Comparison of ENCODE assay signal across 9 cellular contexts in the genomic region with DNA sequence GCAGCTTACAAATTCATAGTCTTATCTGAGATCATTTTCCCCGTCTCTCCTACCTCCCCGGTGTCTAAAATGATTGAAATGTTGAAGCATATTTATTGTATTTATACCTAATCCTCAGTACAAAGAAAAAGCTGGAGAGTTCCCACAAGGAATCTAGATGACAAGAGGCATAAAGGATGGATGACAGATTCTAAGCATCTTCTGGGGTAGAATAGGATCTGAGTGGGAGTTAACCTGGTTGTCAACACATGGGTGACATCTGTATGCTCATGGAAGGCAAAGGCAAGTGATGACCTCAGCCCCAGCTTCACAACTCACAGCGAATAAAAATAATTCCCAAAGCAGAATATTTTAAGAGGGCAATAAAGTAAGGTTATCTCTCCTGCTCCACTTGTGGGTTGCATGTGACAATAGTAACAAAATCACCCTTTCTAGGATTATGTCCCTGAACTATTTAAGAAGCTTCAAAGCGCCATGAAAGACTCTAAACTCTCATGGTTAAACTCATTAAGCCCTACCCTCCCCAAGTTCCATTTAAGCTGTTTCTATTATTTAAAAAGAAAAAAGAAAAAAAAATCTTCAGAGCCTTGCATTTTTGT. TPM values are rescaled to one million over a fixed set of nuclear protein-coding genes. Genes with fewer than 3 reads are reported as not detected.
"Had no signal": no experiment of that assay in that cellular context is flagged by ENCODE, and none has a peak within 500 bp of the region (broad histone marks: within the 10 kb centered on the region; RNA-seq: fewer than 3 reads in every experiment).

No MANE protein-coding gene starts in this region.

- ATAC-seq: HCT116, K562 had no signal

- H3K9me3 ChIP-seq: HAP-1 had no signal

- H3K4me3 ChIP-seq: GM23248, HAP-1, K562 had no signal

- H2AFZ ChIP-seq: GM23248 had no signal

- H3K9ac ChIP-seq: GM23248 had no signal

- H3K36me3 ChIP-seq: HAP-1 had no signal

- H3K27ac ChIP-seq: GM23248 had no signal

- H3K4me1 ChIP-seq: HAP-1 had no signal

- DNase-seq: GM23248, GOT3, H7, IMR-90, KG1 had no signal

RNA-seq across cellular contexts. Expression of gene SGPP2, which starts 32.2 kb away (rescaled TPM):
- total RNA-seq: GM23248, H4, H7, IMR-90 had no signal
